ENCODE assay signal across 10 cellular contexts in the genomic region with DNA sequence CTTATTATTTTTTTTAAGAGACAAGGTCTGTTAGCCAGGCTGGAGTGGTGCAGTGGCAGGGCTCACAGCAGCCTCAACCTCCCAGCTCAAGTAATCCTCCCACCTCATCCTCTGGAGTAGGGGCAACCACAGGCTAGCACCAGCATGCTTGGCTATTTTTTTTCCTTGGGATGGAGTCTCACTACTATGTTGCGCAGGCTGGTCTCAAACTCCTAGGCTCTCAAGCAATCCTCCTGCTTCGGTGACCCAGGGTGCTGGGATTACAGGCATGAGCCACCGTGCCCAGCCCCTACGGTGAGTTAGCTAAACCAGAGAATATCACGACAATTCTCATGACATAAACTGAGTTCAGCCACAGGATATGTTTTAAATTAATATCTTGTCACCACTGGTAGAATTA. TPM values are rescaled to one million over a fixed set of nuclear protein-coding genes. Genes with fewer than 3 reads are reported as not detected.
DNase-seq lines count a peak whose midpoint lies in the region; ATAC-seq and TF ChIP-seq lines count a peak whose summit lies in the region.
"Had no signal": no experiment of that assay in that cellular context is flagged by ENCODE, and none has a peak within 500 bp of the region (broad histone marks: within the 10 kb centered on the region; RNA-seq: fewer than 3 reads in every experiment).

No MANE protein-coding gene starts in this region.

- CTCF ChIA-PET in HCT116 (lab: Charles Lee) = no interaction called here

- no TSS peak for BruUV-seq in HCT116 (replicated peaks; lab: Mats Ljungman, UMichigan)

- intact Hi-C loops in HCT116 (cut with micrococcal nuclease) = no loop called here

- TF ChIP-seq CTCF in HCT116 (IDR thresholded peaks at IDR 0.05 in 2 of 3, conservative IDR thresholded peaks at IDR 0.05 in 1 of 3; ENCODE audit: borderline replicate concordance in 1 of 3, insufficient read depth in 1 of 3, low read depth in 2 of 3, low read length in 2 of 3) = no peak

- peak overlapping the region; percentile 92 for H3K9ac ChIP-seq in BLaER1
- no peak overlapping the region for H3K9ac ChIP-seq in HCT116 (ENCODE audit: low read length)

- H2AFZ ChIP-seq in HCT116 (ENCODE audit: low read depth, low read length, poor library complexity, severe bottlenecking) = no peak overlapping the region

- H3K27ac ChIP-seq in BLaER1 = no peak overlapping the region
- no peak overlapping the region for H3K27ac ChIP-seq in HCT116 (ENCODE audit: low read depth, low read length)
- no peak overlapping the region for H3K27ac ChIP-seq in mesodermal cell (ENCODE audit: low read depth, low read length, severe bottlenecking)

- H3K4me3 ChIP-seq in BLaER1 (peak overlapping the region; percentile 85), HCT116 (replicated peaks in 1 of 2; ENCODE audit: low read depth in 1 of 2, low read length in 2 of 2) (no peak overlapping the region), mesodermal cell (ENCODE audit: extremely low read depth, insufficient read depth, low read length, poor library complexity, severe bottlenecking) (peak overlapping the region; percentile 55)

- H3K4me2 ChIP-seq in BLaER1 (peak overlapping the region; percentile 92), HCT116 (ENCODE audit: low read length) (peak overlapping the region; percentile 90; the same call in 1 of the 2 replicates)

- peaks cover 43% of the 10 kb centered on the region for H3K4me1 ChIP-seq in BLaER1
- peaks cover 2 to 18% of the 10 kb centered on the region in 2 experiments; a peak in 3 of 4 replicates for H3K4me1 ChIP-seq in HCT116 (ENCODE audit: control insufficient read depth in 1 of 2, insufficient read depth in 2 of 2, low read length in 2 of 2)
- peaks cover 12% of the 10 kb centered on the region for H3K4me1 ChIP-seq in mesodermal cell (ENCODE audit: control insufficient read depth, insufficient read depth, low read length, poor library complexity, severe bottlenecking)

- TF ChIP-seq POLR2A in HCT116 (IDR thresholded peaks at IDR 0.05; ENCODE audit: borderline replicate concordance, extremely low read depth, insufficient read depth, insufficient read length) = no peak

- POLR2A ChIA-PET in HCT116 (lab: Charles Lee) = no interaction called here

- H3K36me3 ChIP-seq in BLaER1 = 0 out of 2 replicates have a peak, but pooled peaks cover 2% of the 10 kb centered on the region
- H3K36me3 ChIP-seq in HCT116 (ENCODE audit: control insufficient read depth in 1 of 2, insufficient read depth in 2 of 2, low read length in 2 of 2) = no peaks in the 10 kb centered on the region
- no peaks in the 10 kb centered on the region for H3K36me3 ChIP-seq in mesodermal cell (ENCODE audit: control insufficient read depth, insufficient read depth, low read length)
- H3K36me3 ChIP-seq: neutrophil had no signal

- RAD21 ChIA-PET in HCT116 (lab: Charles Lee; ENCODE audit: low non-redundant PET in 1 of 2, low total read pairs in 2 of 2, uncharacterized antibody in 2 of 2, unreplicated experiment in 2 of 2) = no interaction called here

- H3K79me2 ChIP-seq in HCT116 (ENCODE audit: insufficient read depth, low read length) = peaks cover 62% of the 10 kb centered on the region

- ATAC-seq in HCT116 (no peak), GM18861 (IDR thresholded peaks at IDR 0.05; ENCODE audit: unreplicated experiment) (no peak), GM18909 (IDR thresholded peaks at IDR 0.05; ENCODE audit: poor library complexity, unreplicated experiment) (no peak)

- DNase-seq in HCT116 (ENCODE audit: low read depth, low spot score) = no peak
- peak; percentile 53 for DNase-seq in amniotic epithelial cell (ENCODE audit: low read depth)
- no peak for DNase-seq in HK-2 (ENCODE audit: unreplicated experiment)
- no peak for DNase-seq in NCI-H1048 (lab: John Stamatoyannopoulos, UW)
- DNase-seq: activated CD8-positive, alpha-beta memory T cell treated with anti-CD3 and anti-CD28 coated beads for 24 hours had no signal

- no peak for TF ChIP-seq RAD21 in HCT116 (IDR thresholded peaks at IDR 0.05; ENCODE audit: low read depth)

- WGBS in mesodermal cell (ENCODE audit: insufficient coverage in 2 of 2), 2 experiments = 58 to 100% methylated on average over 1 to 4 of the region's 5 CpGs

- peaks cover 62% of the 10 kb centered on the region for H4K20me1 ChIP-seq in BLaER1
- H4K20me1 ChIP-seq in HCT116 (ENCODE audit: insufficient read depth) = peaks cover 4% of the 10 kb centered on the region; the same call in 1 of the 2 replicates

- H3K9me3 ChIP-seq in BLaER1 (no peaks in the 10 kb centered on the region), HCT116 (ENCODE audit: control insufficient read depth in 1 of 2, insufficient read depth in 1 of 2, low read depth in 1 of 2, low read length in 2 of 2) (no peaks in the 10 kb centered on the region), mesodermal cell (ENCODE audit: control insufficient read depth, low read length) (no peaks in the 10 kb centered on the region)
- H3K9me3 ChIP-seq: neutrophil had no signal

- no peaks in the 10 kb centered on the region for H3K27me3 ChIP-seq in BLaER1
- no peaks in the 10 kb centered on the region for H3K27me3 ChIP-seq in HCT116 (ENCODE audit: insufficient read depth, low read length)
- H3K27me3 ChIP-seq: neutrophil had no signal

- no peaks in the 10 kb centered on the region for H3K9me2 ChIP-seq in HCT116 (ENCODE audit: insufficient read depth)

TF ChIP-seq in HCT116, 20 proteins besides CTCF, POLR2A, EP300 and RAD21 (continues in another document):
- TF ChIP-seq EZH2 (IDR thresholded peaks at IDR 0.05) = no peak
- no peak for TF ChIP-seq ZFX (IDR thresholded peaks at IDR 0.05)
- TF ChIP-seq POLR2AphosphoS5 (IDR thresholded peaks at IDR 0.05; ENCODE audit: low read depth, low read length) = no peak
- TF ChIP-seq FOSL1 (IDR thresholded peaks at IDR 0.05; ENCODE audit: low read depth) = no peak
- TF ChIP-seq, protein P1, sequence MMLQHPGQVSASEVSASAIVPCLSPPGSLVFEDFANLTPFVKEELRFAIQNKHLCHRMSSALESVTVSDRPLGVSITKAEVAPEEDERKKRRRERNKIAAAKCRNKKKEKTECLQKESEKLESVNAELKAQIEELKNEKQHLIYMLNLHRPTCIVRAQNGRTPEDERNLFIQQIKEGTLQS (IDR thresholded peaks at IDR 0.05) = no peak
- no peak for TF ChIP-seq SIN3A (IDR thresholded peaks at IDR 0.05; ENCODE audit: low read depth)
- TF ChIP-seq, protein P2, sequence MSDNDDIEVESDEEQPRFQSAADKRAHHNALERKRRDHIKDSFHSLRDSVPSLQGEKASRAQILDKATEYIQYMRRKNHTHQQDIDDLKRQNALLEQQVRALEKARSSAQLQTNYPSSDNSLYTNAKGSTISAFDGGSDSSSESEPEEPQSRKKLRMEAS (IDR thresholded peaks at IDR 0.05) = no peak
- TF ChIP-seq TCF7L2 (IDR thresholded peaks at IDR 0.05; ENCODE audit: borderline replicate concordance, extremely low read depth, insufficient read depth, insufficient read length) = no peak
- TF ChIP-seq ZNF274 (IDR thresholded peaks at IDR 0.05; ENCODE audit: low read depth, low read length) = no peak
- no peak for TF ChIP-seq YY1 (IDR thresholded peaks at IDR 0.05; ENCODE audit: extremely low read depth, insufficient replicate concordance, low read depth, low read length)
- TF ChIP-seq JUND (IDR thresholded peaks at IDR 0.05) = no peak
- no peak for TF ChIP-seq CBX3 (IDR thresholded peaks at IDR 0.05; ENCODE audit: low read depth)
- no peak for TF ChIP-seq EGR1 (IDR thresholded peaks at IDR 0.05; ENCODE audit: low read depth)
- TF ChIP-seq, protein P3, sequence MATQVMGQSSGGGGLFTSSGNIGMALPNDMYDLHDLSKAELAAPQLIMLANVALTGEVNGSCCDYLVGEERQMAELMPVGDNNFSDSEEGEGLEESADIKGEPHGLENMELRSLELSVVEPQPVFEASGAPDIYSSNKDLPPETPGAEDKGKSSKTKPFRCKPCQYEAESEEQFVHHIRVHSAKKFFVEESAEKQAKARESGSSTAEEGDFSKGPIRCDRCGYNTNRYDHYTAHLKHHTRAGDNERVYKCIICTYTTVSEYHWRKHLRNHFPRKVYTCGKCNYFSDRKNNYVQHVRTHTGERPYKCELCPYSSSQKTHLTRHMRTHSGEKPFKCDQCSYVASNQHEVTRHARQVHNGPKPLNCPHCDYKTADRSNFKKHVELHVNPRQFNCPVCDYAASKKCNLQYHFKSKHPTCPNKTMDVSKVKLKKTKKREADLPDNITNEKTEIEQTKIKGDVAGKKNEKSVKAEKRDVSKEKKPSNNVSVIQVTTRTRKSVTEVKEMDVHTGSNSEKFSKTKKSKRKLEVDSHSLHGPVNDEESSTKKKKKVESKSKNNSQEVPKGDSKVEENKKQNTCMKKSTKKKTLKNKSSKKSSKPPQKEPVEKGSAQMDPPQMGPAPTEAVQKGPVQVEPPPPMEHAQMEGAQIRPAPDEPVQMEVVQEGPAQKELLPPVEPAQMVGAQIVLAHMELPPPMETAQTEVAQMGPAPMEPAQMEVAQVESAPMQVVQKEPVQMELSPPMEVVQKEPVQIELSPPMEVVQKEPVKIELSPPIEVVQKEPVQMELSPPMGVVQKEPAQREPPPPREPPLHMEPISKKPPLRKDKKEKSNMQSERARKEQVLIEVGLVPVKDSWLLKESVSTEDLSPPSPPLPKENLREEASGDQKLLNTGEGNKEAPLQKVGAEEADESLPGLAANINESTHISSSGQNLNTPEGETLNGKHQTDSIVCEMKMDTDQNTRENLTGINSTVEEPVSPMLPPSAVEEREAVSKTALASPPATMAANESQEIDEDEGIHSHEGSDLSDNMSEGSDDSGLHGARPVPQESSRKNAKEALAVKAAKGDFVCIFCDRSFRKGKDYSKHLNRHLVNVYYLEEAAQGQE (IDR thresholded peaks at IDR 0.05; ENCODE audit: low read depth) = no peak
- TF ChIP-seq EZH2phosphoT487 (IDR thresholded peaks at IDR 0.05; ENCODE audit: borderline replicate concordance) = no peak
- TF ChIP-seq CEBPB (IDR thresholded peaks at IDR 0.05; ENCODE audit: low read depth) = no peak
- TF ChIP-seq SP1 (IDR thresholded peaks at IDR 0.05; ENCODE audit: low read depth) = no peak
- no peak for TF ChIP-seq SRF (IDR thresholded peaks at IDR 0.05; ENCODE audit: low read depth)

RNA-seq across cellular contexts. Expression of a gene that starts 2.0 kb away (rescaled TPM):
- total RNA-seq in HCT116 (2021; ENCODE audit: unreplicated experiment) = 46.9 TPM
- 7.6 and 9.4 TPM in 2 replicates for polyA plus RNA-seq in HCT116 (2012)
- 27.5 TPM for polyA plus RNA-seq in mesodermal cell (2013, experiment 1 of 2)
- 28.3 TPM for polyA plus RNA-seq in mesodermal cell (2013, experiment 2 of 2)

Comparison
In these comparisons a context has a peak if more than half of its experiments do, and no peak if none do; other contexts are left out.
1. H3K4me3 ChIP-seq: peak in BLaER1 (single experiment) and mesodermal cell (single experiment); none in HCT116 (0 of 2).